In the genomic region with DNA sequence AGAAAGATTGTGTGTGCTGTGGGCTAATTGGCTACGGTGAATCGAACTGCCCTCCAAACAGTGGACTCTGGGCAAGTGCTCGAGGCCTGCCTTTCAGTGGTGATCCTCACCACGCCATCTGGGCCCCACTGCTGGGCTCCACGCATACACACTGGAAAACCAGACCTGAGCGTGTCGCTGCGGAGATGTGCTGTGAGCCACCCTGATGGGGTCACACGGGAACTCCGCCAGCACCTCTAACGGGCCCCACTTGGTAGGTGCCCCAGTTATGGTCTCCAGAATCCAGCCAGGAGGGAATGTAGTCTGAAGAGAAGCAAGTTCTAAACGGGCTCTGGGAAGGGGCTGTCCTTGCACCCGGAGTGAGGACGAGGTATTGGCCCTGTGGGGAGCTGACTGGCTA, we compare ENCODE assay signal across 1 cellular context.
TF ChIP-seq lines count a peak whose summit lies in the region.

No MANE protein-coding gene starts in this region.

TF ChIP-seq in H1, 55 proteins besides CTCF, POLR2A, EP300 and RAD21:
- TF ChIP-seq CHD2 (IDR thresholded peaks at IDR 0.05; ENCODE audit: low read length) (no peak), SIRT6 (IDR thresholded peaks at IDR 0.05; ENCODE audit: low read length) (no peak), BACH1 (IDR thresholded peaks at IDR 0.05; ENCODE audit: low read length) (no peak), YY1 (IDR thresholded peaks at IDR 0.05; ENCODE audit: low read depth, low read length) (no peak), NANOG (IDR thresholded peaks at IDR 0.05; ENCODE audit: insufficient read depth, low read depth, low read length, poor library complexity, severe bottlenecking) (no peak), CHD1 (IDR thresholded peaks at IDR 0.05; ENCODE audit: low read depth, low read length) (no peak), EGR1 (IDR thresholded peaks at IDR 0.05; ENCODE audit: borderline replicate concordance, low read depth, low read length) (no peak), CBX5 (IDR thresholded peaks at IDR 0.05; ENCODE audit: low read depth, low read length) (no peak), KDM1A (IDR thresholded peaks at IDR 0.05; ENCODE audit: borderline replicate concordance, low read length) (no peak), SP1 (IDR thresholded peaks at IDR 0.05; ENCODE audit: low read depth, low read length) (no peak), TAF1 (IDR thresholded peaks at IDR 0.05; ENCODE audit: low read depth, low read length) (no peak), CREB1 (IDR thresholded peaks at IDR 0.05) (no peak), KDM5A (IDR thresholded peaks at IDR 0.05; ENCODE audit: low read length) (no peak), ASH2L (IDR thresholded peaks at IDR 0.05; ENCODE audit: low read length) (no peak), HDAC2 (IDR thresholded peaks at IDR 0.05; ENCODE audit: borderline replicate concordance in 1 of 2, low read depth in 2 of 2, low read length in 2 of 2) (no peak), SAP30 (IDR thresholded peaks at IDR 0.05; ENCODE audit: insufficient read depth, insufficient replicate concordance, low read length) (no peak)
- TF ChIP-seq, protein P1, sequence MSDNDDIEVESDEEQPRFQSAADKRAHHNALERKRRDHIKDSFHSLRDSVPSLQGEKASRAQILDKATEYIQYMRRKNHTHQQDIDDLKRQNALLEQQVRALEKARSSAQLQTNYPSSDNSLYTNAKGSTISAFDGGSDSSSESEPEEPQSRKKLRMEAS (IDR thresholded peaks at IDR 0.05) = no peak
